Comparison of ENCODE assay signal across 8 cellular contexts in genomic region chr1:121165296-121165695, GRCh38. TPM values are rescaled to one million over a fixed set of nuclear protein-coding genes. Genes with fewer than 3 reads are reported as not detected.
A peak's percentile ranks its signal among the peaks of the same experiment; 100 is the strongest.
DNase-seq lines count a peak whose midpoint lies in the region; ATAC-seq and TF ChIP-seq lines count a peak whose summit lies in the region.
"Not testable (repeated sequence)": the region's sequence is repeated elsewhere in the genome, so short reads cannot be mapped to it uniquely, and the experiment has no call there.
"Had no signal": no experiment of that assay in that cellular context is flagged by ENCODE, and none has a peak within 500 bp of the region (broad histone marks: within the 10 kb centered on the region; RNA-seq: fewer than 3 reads in every experiment).

No MANE protein-coding gene starts in this region.

- in situ Hi-C loops in IMR-90 (cut with MboI; ENCODE audit: low sequenced_read_pairs): not testable (repeated sequence)

- not testable (repeated sequence) for H2BK12ac ChIP-seq in mesenchymal stem cell (ENCODE audit: low read length in 2 of 2)

- not testable (repeated sequence) for H3K9me3 ChIP-seq in IMR-90 (ENCODE audit: control insufficient read depth, insufficient read depth, low read length); mesenchymal stem cell (ENCODE audit: control insufficient read depth, low read length)

- H3K79me1 ChIP-seq in IMR-90 (ENCODE audit: low read depth in 1 of 2, low read length in 2 of 2); mesenchymal stem cell (replicated peaks; ENCODE audit: low read length, poor library complexity, severe bottlenecking): not testable (repeated sequence)

- TF ChIP-seq CTCF in IMR-90 (conservative IDR thresholded peaks at IDR 0.05; ENCODE audit: low read depth, low read length); NB4 (IDR thresholded peaks at IDR 0.05; ENCODE audit: low read depth, low read length); MCF 10A (IDR thresholded peaks at IDR 0.05; ENCODE audit: unreplicated experiment); fibroblast of villous mesenchyme (IDR thresholded peaks at IDR 0.05; ENCODE audit: insufficient read depth, low read depth, low read length): not testable (repeated sequence)

- not testable (repeated sequence) for H3K36me3 ChIP-seq in IMR-90 (ENCODE audit: control insufficient read depth, insufficient read depth, low read length); mesenchymal stem cell (ENCODE audit: control insufficient read depth in 1 of 2, insufficient read depth in 2 of 2, low read depth in 1 of 2, low read length in 2 of 2)

- POLR2A ChIA-PET in IMR-90 (lab: Charles Lee; ENCODE audit: unreplicated experiment); MCF 10A (lab: Yijun Ruan, JAX): not testable (repeated sequence)

- not testable (repeated sequence) for TF ChIP-seq POLR2A in IMR-90 (IDR thresholded peaks at IDR 0.05; ENCODE audit: low read depth, low read length); NB4 (IDR thresholded peaks at IDR 0.05; ENCODE audit: extremely low read depth, insufficient read length)

- not testable (repeated sequence) for H3K27ac ChIP-seq in IMR-90 (ENCODE audit: insufficient read depth, low read length); mesenchymal stem cell (ENCODE audit: low read length, poor library complexity, severe bottlenecking)

- not testable (repeated sequence) for BruUV-seq in IMR-90 (replicated peaks; lab: Mats Ljungman, UMichigan); MCF 10A (replicated peaks; lab: Mats Ljungman, UMichigan)

- not testable (repeated sequence) for H3K56ac ChIP-seq in IMR-90 (ENCODE audit: extremely low read depth, insufficient read depth, low read length)

- H2BK5ac ChIP-seq in IMR-90 (ENCODE audit: low read depth, low read length, poor library complexity, severe bottlenecking); mesenchymal stem cell (ENCODE audit: low read depth, low read length, poor library complexity, severe bottlenecking): not testable (repeated sequence)

- H4K20me1 ChIP-seq in IMR-90 (ENCODE audit: insufficient read depth, low read length): not testable (repeated sequence)

- TF ChIP-seq RAD21 in IMR-90 (IDR thresholded peaks at IDR 0.05; ENCODE audit: low read length): not testable (repeated sequence)

- H3K4me3 Mint-ChIP-seq in MCF 10A (ENCODE audit: unreplicated experiment): not testable (repeated sequence)

- H4K8ac ChIP-seq in IMR-90 (ENCODE audit: low read depth in 2 of 2, low read length in 2 of 2); mesenchymal stem cell (ENCODE audit: low read length): not testable (repeated sequence)

- not testable (repeated sequence) for H4K91ac ChIP-seq in IMR-90 (ENCODE audit: insufficient read depth, low read depth, low read length); mesenchymal stem cell (ENCODE audit: low read length)

- not testable (repeated sequence) for H3K9me1 ChIP-seq in IMR-90 (ENCODE audit: insufficient read depth, low read length)

- H2BK120ac ChIP-seq in IMR-90 (ENCODE audit: low read depth, low read length); mesenchymal stem cell (ENCODE audit: low read depth, low read length): not testable (repeated sequence)

- not testable (repeated sequence) for H3K27me3 Mint-ChIP-seq in MCF 10A (ENCODE audit: insufficient read depth, unreplicated experiment)

- dilution Hi-C loops in IMR-90 (cut with HindIII; ENCODE audit: low sequenced_read_pairs, unreplicated experiment): not testable (repeated sequence)

- H3K23ac ChIP-seq in IMR-90 (ENCODE audit: low read depth, low read length); mesenchymal stem cell (ENCODE audit: low read length in 2 of 2): not testable (repeated sequence)

- not testable (repeated sequence) for H3K36me3 Mint-ChIP-seq in MCF 10A (ENCODE audit: insufficient read depth, unreplicated experiment)

- not testable (repeated sequence) for H2AK9ac ChIP-seq in IMR-90 (replicated peaks; ENCODE audit: low read depth, low read length, poor library complexity)

- H3K18ac ChIP-seq in IMR-90 (ENCODE audit: low read depth, low read length); mesenchymal stem cell (ENCODE audit: low read depth in 1 of 2, low read length in 2 of 2): not testable (repeated sequence)

- intact Hi-C loops in IMR-90 (cut with micrococcal nuclease); MCF 10A (cut with micrococcal nuclease): not testable (repeated sequence)

- not testable (repeated sequence) for H3K9ac ChIP-seq in IMR-90 (ENCODE audit: low read depth, low read length); mesenchymal stem cell (ENCODE audit: low read length)

- H3K4me2 ChIP-seq in IMR-90 (ENCODE audit: low read depth, low read length); mesenchymal stem cell (ENCODE audit: low read length, poor library complexity, severe bottlenecking): not testable (repeated sequence)

- H3K4me3 ChIP-seq in IMR-90 (ENCODE audit: insufficient read depth, low read depth, low read length); NB4 (ENCODE audit: low read depth, low read length); fibroblast of villous mesenchyme (ENCODE audit: low read depth, low read length); mesenchymal stem cell (ENCODE audit: insufficient read depth in 1 of 2, low read depth in 1 of 2, low read length in 2 of 2): not testable (repeated sequence)

- not testable (repeated sequence) for H3K9me3 Mint-ChIP-seq in MCF 10A (ENCODE audit: unreplicated experiment)

- H3K4ac ChIP-seq in IMR-90 (ENCODE audit: low read depth, low read length); mesenchymal stem cell (ENCODE audit: low read depth in 1 of 2, low read length in 2 of 2): not testable (repeated sequence)

- DNase-seq in IMR-90 (peak; percentile 0), NB4 (ENCODE audit: low read depth) (peak; percentile 34), SIG-M5 treated with dmso at 0.1 percent for 504 hours (lab: John Stamatoyannopoulos, UW; ENCODE audit: unreplicated experiment) (peak; percentile 42), MCF 10A (ENCODE audit: unreplicated experiment) (peak; percentile 6), fibroblast of villous mesenchyme (ENCODE audit: low read depth) (peak; percentile 27), mesenchymal stem cell (peak; percentile 26)

- ATAC-seq in IMR-90 (ENCODE audit: low read depth): not testable (repeated sequence)
- ATAC-seq in esophagus mucosa: peak; percentile 85

- not testable (repeated sequence) for H2AK5ac ChIP-seq in IMR-90 (ENCODE audit: low read depth, low read length); mesenchymal stem cell (ENCODE audit: low read length, severe bottlenecking)

- H3K4me1 ChIP-seq in IMR-90 (ENCODE audit: control insufficient read depth, insufficient read depth, low read length); mesenchymal stem cell (ENCODE audit: control insufficient read depth, insufficient read depth, low read depth, low read length): not testable (repeated sequence)

- H2BK20ac ChIP-seq in IMR-90 (ENCODE audit: low read depth, low read length): not testable (repeated sequence)

- H3K4me1 Mint-ChIP-seq in MCF 10A (ENCODE audit: insufficient read depth, unreplicated experiment): not testable (repeated sequence)

- not testable (repeated sequence) for H4K5ac ChIP-seq in IMR-90 (ENCODE audit: low read depth, low read length)

- H2AFZ ChIP-seq in IMR-90 (replicated peaks; ENCODE audit: low read length, poor library complexity); mesenchymal stem cell (ENCODE audit: low read depth, low read length): not testable (repeated sequence)

- not testable (repeated sequence) for H3K14ac ChIP-seq in IMR-90 (replicated peaks; ENCODE audit: low read depth, low read length); mesenchymal stem cell (ENCODE audit: low read length in 2 of 2)

- CTCF ChIA-PET in IMR-90 (lab: Yijun Ruan, JAX); MCF 10A (lab: Yijun Ruan, JAX): not testable (repeated sequence)

- H3K27me3 ChIP-seq in IMR-90 (ENCODE audit: control insufficient read depth, insufficient read depth, low read length); mesenchymal stem cell (ENCODE audit: control insufficient read depth in 1 of 2, insufficient read depth in 1 of 2, low read length in 2 of 2): not testable (repeated sequence)

- H3K27ac Mint-ChIP-seq in MCF 10A (ENCODE audit: low read depth, unreplicated experiment): not testable (repeated sequence)

- H2BK15ac ChIP-seq in IMR-90 (ENCODE audit: low read depth, low read length); mesenchymal stem cell (ENCODE audit: low read depth, poor library complexity, severe bottlenecking): not testable (repeated sequence)

RNA-seq across cellular contexts. Expression of gene FAM72B, which starts 18.8 kb away (rescaled TPM):
- 1.6 and 2.8 TPM in 2 replicates for total RNA-seq in IMR-90 (2012; rRNA removed)
- polyA plus RNA-seq in IMR-90 (2012; rRNA removed): 2.2 and 3.4 TPM in 2 replicates
- 0.59 and 1.5 TPM in 2 replicates for polyA plus RNA-seq in IMR-90 (2012; cell fraction: cytosol; rRNA removed)
- 0.67 and 9.8 TPM in 2 replicates for polyA plus RNA-seq in IMR-90 (2012; cell fraction: nucleus; rRNA removed; ENCODE audit: low replicate concordance)
- total RNA-seq in MCF 10A (2022): 8.0 and 8.6 TPM in 2 replicates
- total RNA-seq in esophagus mucosa: 2.1 TPM
- 0.97 and 5.2 TPM in 2 replicates for total RNA-seq in fibroblast of villous mesenchyme
- polyA plus RNA-seq in mesenchymal stem cell (2013, experiment 1 of 2): 1.2 TPM
- 0.89 TPM for polyA plus RNA-seq in mesenchymal stem cell (2013, experiment 2 of 2)
- total RNA-seq: CD4-positive, alpha-beta memory T cell had no signal

RNA-seq across cellular contexts. Expression of gene SRGAP2C, which starts 19.5 kb away (rescaled TPM):
- total RNA-seq in IMR-90 (2012; rRNA removed): 12.7 and 13.9 TPM in 2 replicates
- polyA plus RNA-seq in IMR-90 (2012; rRNA removed): 4.0 and 5.6 TPM in 2 replicates
- polyA plus RNA-seq in IMR-90 (2012; cell fraction: cytosol; rRNA removed): 0.99 and 2.3 TPM in 2 replicates
- polyA plus RNA-seq in IMR-90 (2012; cell fraction: nucleus; rRNA removed; ENCODE audit: low replicate concordance): 2.1 and 9.8 TPM in 2 replicates
- 36.6 and 37.1 TPM in 2 replicates for total RNA-seq in MCF 10A (2022)
- total RNA-seq in esophagus mucosa: 15.9 TPM
- total RNA-seq in fibroblast of villous mesenchyme: 15.1 and 22.2 TPM in 2 replicates
- 9.1 TPM for polyA plus RNA-seq in mesenchymal stem cell (2013, experiment 1 of 2)
- 7.7 TPM for polyA plus RNA-seq in mesenchymal stem cell (2013, experiment 2 of 2)
